ENCODE assay signal across 12 cellular contexts in the genomic region with DNA sequence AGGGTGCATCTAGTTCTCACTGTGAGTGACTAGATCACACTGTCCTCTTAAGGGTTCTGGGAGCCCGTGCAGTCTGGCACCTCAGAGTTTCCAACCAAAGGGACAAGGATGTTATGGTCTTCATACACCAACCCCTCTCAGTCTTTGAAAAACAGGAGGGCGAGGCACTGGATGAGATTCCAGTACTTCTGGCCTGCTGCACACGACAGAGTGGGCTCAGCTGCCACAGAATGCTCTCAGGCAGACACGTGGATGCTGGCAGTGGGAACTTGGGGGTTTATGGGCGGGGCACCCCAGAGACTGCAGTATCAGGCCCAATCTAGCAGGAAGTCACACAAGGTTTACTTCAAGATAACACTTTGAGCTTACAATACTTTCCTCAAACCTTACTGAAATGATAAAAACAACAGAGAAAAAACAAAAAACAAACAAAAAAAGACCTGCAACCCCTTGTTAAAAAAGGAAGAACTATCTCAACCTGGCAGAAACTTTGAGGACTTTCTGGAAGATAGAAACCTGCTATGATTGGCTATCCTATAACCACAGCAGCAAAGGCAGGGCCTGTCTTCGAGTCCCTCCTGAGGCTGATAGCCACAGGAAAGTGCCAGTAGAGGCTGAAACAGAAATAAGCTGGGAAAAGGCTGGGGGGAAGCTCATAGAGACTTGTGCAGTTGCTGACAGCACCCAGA. TPM values are rescaled to one million over a fixed set of nuclear protein-coding genes. Genes with fewer than 3 reads are reported as not detected.
DNase-seq lines count a peak whose midpoint lies in the region; ATAC-seq lines count a peak whose summit lies in the region.
"Had no signal": no experiment of that assay in that cellular context is flagged by ENCODE, and none has a peak within 500 bp of the region (broad histone marks: within the 10 kb centered on the region; RNA-seq: fewer than 3 reads in every experiment).

No MANE protein-coding gene starts in this region.

- ATAC-seq in HG03520 (IDR thresholded peaks at IDR 0.05; ENCODE audit: unreplicated experiment) (no peak), HG02970 (IDR thresholded peaks at IDR 0.05; ENCODE audit: low FRiP score, unreplicated experiment) (no peak)

- no peak overlapping the region for H3K9ac ChIP-seq in BLaER1 treated with 17β-estradiol and CSF1 and Interleukin-3, amounts not matched to agents 10 nM and 100 nM

- H3K36me3 Mint-ChIP-seq in IgD-negative memory B cell, result no peaks in the 10 kb centered on the region

- H3K27me3 Mint-ChIP-seq in IgD-negative memory B cell, result no peaks in the 10 kb centered on the region

- no peaks in the 10 kb centered on the region for H3K9me3 ChIP-seq in BLaER1 treated with 17β-estradiol and CSF1 and Interleukin-3, amounts not matched to agents 10 nM and 100 nM (replicated peaks in 1 of 11)
- H3K9me3 ChIP-seq: esophagus squamous epithelium, neutrophil had no signal

- H3K4me3 ChIP-seq in BLaER1 treated with 17β-estradiol and CSF1 and Interleukin-3, amounts not matched to agents 10 nM and 100 nM, result no peak overlapping the region
- H3K4me3 ChIP-seq: esophagus squamous epithelium had no signal

- peak overlapping the region; percentile 25 to 63 (median 40) for H3K4me2 ChIP-seq in BLaER1 treated with 17β-estradiol and CSF1 and Interleukin-3, amounts not matched to agents 10 nM and 100 nM

- H3K4me1 ChIP-seq in BLaER1 treated with 17β-estradiol and CSF1 and Interleukin-3, amounts not matched to agents 10 nM and 100 nM, result peaks cover 6 to 19% (median 12%) of the 10 kb centered on the region in 10 experiments

- peak overlapping the region in 2 of 4 donors; percentile 40 to 84 for H3K4me3 Mint-ChIP-seq in IgD-negative memory B cell

- peak; percentile 64 for DNase-seq in activated CD8-positive, alpha-beta memory T cell treated with anti-CD3 and anti-CD28 coated beads, Interleukin-2, amount 50 U/mL, for 48 hours
- DNase-seq in medulla oblongata (ENCODE audit: extremely low spot score) (peak; percentile 32), middle frontal gyrus (ENCODE audit: extremely low spot score, low spot score) (no peak), dedifferentiated amniotic fluid mesenchymal stem cell (ENCODE audit: extremely low spot score) (no peak)
- DNase-seq: DMS153, esophagus squamous epithelium, NCI-H524 treated with DMSO at 0.1 percent for 48 hours had no signal

- no peaks in the 10 kb centered on the region for H4K20me1 ChIP-seq in BLaER1 treated with 17β-estradiol and CSF1 and Interleukin-3, amounts not matched to agents 10 nM and 100 nM

- H3K27ac Mint-ChIP-seq in IgD-negative memory B cell, result peak overlapping the region in 2 of 3 donors; percentile 32 to 53

- H3K9me3 Mint-ChIP-seq in IgD-negative memory B cell, result no peaks in the 10 kb centered on the region

- H3K27ac ChIP-seq in BLaER1 treated with 17β-estradiol and CSF1 and Interleukin-3, amounts not matched to agents 10 nM and 100 nM, result peak overlapping the region in 3 of 11 experiments; percentile 6 to 41 (median 9); a peak in 2 of 22 replicates
- H3K27ac ChIP-seq: esophagus squamous epithelium, neutrophil had no signal

- peaks cover 13 to 15% (median 14%) of the 10 kb centered on the region in 3 donors for H3K4me1 Mint-ChIP-seq in IgD-negative memory B cell

- no peaks in the 10 kb centered on the region for H3K27me3 ChIP-seq in BLaER1 treated with 17β-estradiol and CSF1 and Interleukin-3, amounts not matched to agents 10 nM and 100 nM
- H3K27me3 ChIP-seq: esophagus squamous epithelium had no signal

- H3K36me3 ChIP-seq in BLaER1 treated with 17β-estradiol and CSF1 and Interleukin-3, amounts not matched to agents 10 nM and 100 nM, result no peaks in the 10 kb centered on the region
- H3K36me3 ChIP-seq: esophagus squamous epithelium, neutrophil had no signal

RNA-seq across cellular contexts. Expression of a gene that starts 28.3 kb away (rescaled TPM):
- 9.2 TPM for polyA plus RNA-seq in IgD-negative memory B cell

Comparison
In these comparisons a context has a peak if more than half of its experiments do, and no peak if none do; other contexts are left out.
1. DNase-seq: peak in activated CD8-positive, alpha-beta memory T cell treated with anti-CD3 and anti-CD28 coated beads, Interleukin-2, amount 50 U/mL, for 48 hours (single experiment) and medulla oblongata (single experiment); none in middle frontal gyrus (single experiment) and dedifferentiated amniotic fluid mesenchymal stem cell (single experiment).